Comparison of ENCODE assay signal across 8 cellular contexts in genomic region chr3:46923559-46924350, GRCh38. TPM values are rescaled to one million over a fixed set of nuclear protein-coding genes. Genes with fewer than 3 reads are reported as not detected.
DNase-seq lines count a peak whose midpoint lies in the region; ATAC-seq and TF ChIP-seq lines count a peak whose summit lies in the region.

No MANE protein-coding gene starts in this region.

- peaks cover 3% of the 10 kb centered on the region for H3K4me1 ChIP-seq in fibroblast of lung (ENCODE audit: control insufficient read depth, extremely low read depth, insufficient read depth, low read length)

- CTCF ChIA-PET in BJ (lab: Yijun Ruan, JAX), result interaction anchor here (0.5 to 7.0 kb wide), 23 partner anchors 10 to 475 kb away, joined by 3 to 47 read pairs (median 4); partner anchors contain the start of gene CCDC12
- CTCF ChIA-PET in activated CD8-positive, alpha-beta T cell treated with anti-CD3 and anti-CD28 coated beads, Interleukin-2, amount 10 ng/mL, durations not matched to agents 7 days and 5 days (lab: Charles Lee), result interaction anchor here (1.0 to 2.7 kb wide), 14 partner anchors 9 to 133 kb away, joined by 3 to 15 read pairs (median 4); partner anchors contain the start of genes CCDC12 and NBEAL2

- ATAC-seq in activated CD8-positive, alpha-beta T cell treated with anti-CD3 and anti-CD28 coated beads, Interleukin-2, amount 10 ng/mL, durations not matched to agents 7 days and 5 days, result peak; percentile 41
- ATAC-seq in GM21825 (IDR thresholded peaks at IDR 0.05; ENCODE audit: unreplicated experiment), result no peak

- POLR2A ChIA-PET in BJ (lab: Charles Lee), result no interaction called here
- POLR2A ChIA-PET in activated CD8-positive, alpha-beta T cell treated with anti-CD3 and anti-CD28 coated beads, Interleukin-2, amount 10 ng/mL, durations not matched to agents 7 days and 5 days (lab: Charles Lee), result interaction anchor here (1.3 kb wide), 1 partner anchor 70 kb away, joined by 3 read pairs; no protein-coding TSS in a partner anchor

- H3K36me3 Mint-ChIP-seq in activated CD8-positive, alpha-beta T cell treated with anti-CD3 and anti-CD28 coated beads, Interleukin-2, amount 10 ng/mL, durations not matched to agents 7 days and 5 days (ENCODE audit: low read depth), result peaks cover 68% of the 10 kb centered on the region
- peaks cover 18% of the 10 kb centered on the region for H3K36me3 Mint-ChIP-seq in neural crest cell (ENCODE audit: low read depth)

- H3K9me3 Mint-ChIP-seq in activated CD8-positive, alpha-beta T cell treated with anti-CD3 and anti-CD28 coated beads, Interleukin-2, amount 10 ng/mL, durations not matched to agents 7 days and 5 days (ENCODE audit: insufficient read depth), result peaks cover 6% of the 10 kb centered on the region
- H3K9me3 Mint-ChIP-seq in neural crest cell, result no peaks in the 10 kb centered on the region

- H3K4me3 ChIP-seq in BJ (ENCODE audit: low read depth, low read length), result no peak overlapping the region
- no peak overlapping the region for H3K4me3 ChIP-seq in HL-60 (replicated peaks; ENCODE audit: insufficient read depth, low read length)
- H3K4me3 ChIP-seq in fibroblast of lung (replicated peaks in 1 of 4; ENCODE audit: control extremely low read depth in 1 of 4, insufficient read depth in 1 of 4, low read depth in 3 of 4, low read length in 4 of 4), result no peak overlapping the region

- no peak overlapping the region for H2AFZ ChIP-seq in fibroblast of lung (ENCODE audit: low read length)

- peak; percentile 70 for TF ChIP-seq CTCF in BJ (IDR thresholded peaks at IDR 0.05; ENCODE audit: insufficient read depth, low read depth, low read length)
- TF ChIP-seq CTCF in HL-60 (IDR thresholded peaks at IDR 0.05; ENCODE audit: insufficient read depth, low read length), result peak; percentile 31
- peak; percentile 59 to 67 for TF ChIP-seq CTCF in fibroblast of lung (conservative IDR thresholded peaks at IDR 0.05 in 1 of 2, IDR thresholded peaks at IDR 0.05 in 1 of 2; ENCODE audit: low read depth in 1 of 2, low read length in 2 of 2)
- TF ChIP-seq CTCF in neural crest cell (conservative IDR thresholded peaks at IDR 0.05), result peak; percentile 82

- no peaks in the 10 kb centered on the region for H3K27me3 ChIP-seq in BJ (ENCODE audit: control insufficient read depth, insufficient read depth, low read length)
- H3K27me3 ChIP-seq in HL-60 (ENCODE audit: insufficient read depth, poor library complexity, severe bottlenecking), result no peaks in the 10 kb centered on the region
- no peaks in the 10 kb centered on the region for H3K27me3 ChIP-seq in fibroblast of lung (ENCODE audit: control insufficient read depth, insufficient read depth, low read length)

- H3K9ac ChIP-seq in fibroblast of lung (ENCODE audit: insufficient read depth, low read length), result no peak overlapping the region

- peaks cover 44% of the 10 kb centered on the region for H3K36me3 ChIP-seq in BJ (ENCODE audit: control insufficient read depth, insufficient read depth, low read length)
- peaks cover 31% of the 10 kb centered on the region for H3K36me3 ChIP-seq in fibroblast of lung (ENCODE audit: control insufficient read depth, insufficient read depth, low read length)

- DNase-seq in BJ (ENCODE audit: low read depth) (no peak), HL-60 (ENCODE audit: low read depth in 1 of 2, low spot score in 1 of 2) (peak in 1 of 2 experiments; percentile 37), fibroblast of lung (ENCODE audit: low read depth in 2 of 2) (peak in 1 of 2 donors; percentile 38), neural crest cell (ENCODE audit: low read depth, low spot score) (peak; percentile 34), occipital lobe (lab: John Stamatoyannopoulos, UW) (no peak), epidermal melanocyte (ENCODE audit: insufficient read length, low spot score) (no peak)
- peak; percentile 61 for DNase-seq in activated CD8-positive, alpha-beta T cell treated with anti-CD3 and anti-CD28 coated beads, Interleukin-2, amount 10 ng/mL, durations not matched to agents 7 days and 5 days

- H3K4me3 Mint-ChIP-seq in activated CD8-positive, alpha-beta T cell treated with anti-CD3 and anti-CD28 coated beads, Interleukin-2, amount 10 ng/mL, durations not matched to agents 7 days and 5 days, result no peak overlapping the region
- H3K4me3 Mint-ChIP-seq in neural crest cell, result no peak overlapping the region

- H3K27ac ChIP-seq in HL-60 (replicated peaks) (no peak overlapping the region), fibroblast of lung (ENCODE audit: insufficient read depth, low read length) (no peak overlapping the region)

- peak overlapping the region; percentile 52 for H3K27ac Mint-ChIP-seq in activated CD8-positive, alpha-beta T cell treated with anti-CD3 and anti-CD28 coated beads, Interleukin-2, amount 10 ng/mL, durations not matched to agents 7 days and 5 days
- H3K27ac Mint-ChIP-seq in neural crest cell (ENCODE audit: unreplicated experiment), result no peak overlapping the region

- H3K4me2 ChIP-seq in fibroblast of lung (ENCODE audit: extremely low read depth, insufficient read depth, low read length), result no peak overlapping the region

- peaks cover 8% of the 10 kb centered on the region for H3K79me2 ChIP-seq in fibroblast of lung (ENCODE audit: control insufficient read depth, insufficient read depth, low read length)

- H3K4me1 Mint-ChIP-seq in activated CD8-positive, alpha-beta T cell treated with anti-CD3 and anti-CD28 coated beads, Interleukin-2, amount 10 ng/mL, durations not matched to agents 7 days and 5 days (ENCODE audit: low read depth), result peaks cover 52% of the 10 kb centered on the region
- no peaks in the 10 kb centered on the region for H3K4me1 Mint-ChIP-seq in neural crest cell

- no peaks in the 10 kb centered on the region for H4K20me1 ChIP-seq in fibroblast of lung (ENCODE audit: control insufficient read depth, extremely low read depth, insufficient read depth, low read length)

- H3K9me3 ChIP-seq in fibroblast of lung (ENCODE audit: control insufficient read depth, insufficient read depth, low read depth, low read length), result no peaks in the 10 kb centered on the region

- H3K27me3 Mint-ChIP-seq in activated CD8-positive, alpha-beta T cell treated with anti-CD3 and anti-CD28 coated beads, Interleukin-2, amount 10 ng/mL, durations not matched to agents 7 days and 5 days (ENCODE audit: low read depth), result no peaks in the 10 kb centered on the region
- no peaks in the 10 kb centered on the region for H3K27me3 Mint-ChIP-seq in neural crest cell (ENCODE audit: low read depth)

RNA-seq across cellular contexts. Expression of gene PTH1R, which starts 46.2 kb away (rescaled TPM):
- 1.3 and 2.1 TPM in 2 replicates for polyA plus RNA-seq in BJ (2011; rRNA removed)
- polyA minus RNA-seq in BJ (2011; rRNA and poly(A)+ RNA removed), result 1.6 and 1.8 TPM in 2 replicates
- total RNA-seq in activated CD8-positive, alpha-beta T cell treated with anti-CD3 and anti-CD28 coated beads, Interleukin-2, amount 10 ng/mL, durations not matched to agents 7 days and 5 days, result not detected
- 3.3 and 4.3 TPM in 2 replicates for total RNA-seq in fibroblast of lung
- 0.06 and 0.67 TPM in 2 replicates for polyA plus RNA-seq in fibroblast of lung
- polyA plus RNA-seq in fibroblast of lung (2012), result 1.2 TPM in 1 of 2 replicates, not detected in the other
- 0.98 TPM in 1 of 2 replicates, not detected in the other for polyA minus RNA-seq in fibroblast of lung (ENCODE audit: low replicate concordance)
- 0.14 and 0.34 TPM in 2 replicates for total RNA-seq in neural crest cell
- total RNA-seq in occipital lobe, result 2.3 TPM

RNA-seq across cellular contexts. Expression of gene CCDC12, which starts 52.8 kb away (rescaled TPM):
- polyA plus RNA-seq in BJ (2011; rRNA removed) (17.4 and 20.8 TPM in 2 replicates), fibroblast of lung (28.0 and 28.4 TPM in 2 replicates)
- polyA minus RNA-seq in BJ (2011; rRNA and poly(A)+ RNA removed), result 20.4 and 22.8 TPM in 2 replicates
- total RNA-seq in activated CD8-positive, alpha-beta T cell treated with anti-CD3 and anti-CD28 coated beads, Interleukin-2, amount 10 ng/mL, durations not matched to agents 7 days and 5 days, result 10 to 100 TPM; 59.4 to 62.2 TPM
- total RNA-seq in fibroblast of lung (25.9 and 29.2 TPM in 2 replicates), neural crest cell (53.2 and 54.3 TPM in 2 replicates), occipital lobe (17.5 TPM)
- polyA plus RNA-seq in fibroblast of lung (2012), result 31.7 and 39.5 TPM in 2 replicates
- polyA minus RNA-seq in fibroblast of lung (ENCODE audit: low replicate concordance), result 22.0 and 34.3 TPM in 2 replicates

RNA-seq across cellular contexts. Expression of gene NBEAL2, which starts 55.7 kb away (rescaled TPM):
- polyA plus RNA-seq in BJ (2011; rRNA removed), result 2.4 and 5.1 TPM in 2 replicates
- 2.7 and 5.3 TPM in 2 replicates for polyA minus RNA-seq in BJ (2011; rRNA and poly(A)+ RNA removed)
- 100 to 1,000 TPM; 206 to 212 TPM for total RNA-seq in activated CD8-positive, alpha-beta T cell treated with anti-CD3 and anti-CD28 coated beads, Interleukin-2, amount 10 ng/mL, durations not matched to agents 7 days and 5 days
- 2.1 and 4.5 TPM in 2 replicates for total RNA-seq in fibroblast of lung
- 1.5 and 2.5 TPM in 2 replicates for polyA plus RNA-seq in fibroblast of lung
- 2.1 and 3.3 TPM in 2 replicates for polyA plus RNA-seq in fibroblast of lung (2012)
- 23.4 and 24.0 TPM in 2 replicates for polyA minus RNA-seq in fibroblast of lung (ENCODE audit: low replicate concordance)
- 24.6 and 25.2 TPM in 2 replicates for total RNA-seq in neural crest cell
- 3.3 TPM for total RNA-seq in occipital lobe

Comparison
In these comparisons a context has a peak if more than half of its experiments do, and no peak if none do; other contexts are left out.
1. DNase-seq: peak in activated CD8-positive, alpha-beta T cell treated with anti-CD3 and anti-CD28 coated beads, Interleukin-2, amount 10 ng/mL, durations not matched to agents 7 days and 5 days (single experiment) and neural crest cell (single experiment); none in BJ (single experiment), occipital lobe (single experiment) and epidermal melanocyte (single experiment).
2. CTCF ChIP-seq: peak in every context shown above with its lines; median percentile 82 in neural crest cell; 70 in BJ; 63 in fibroblast of lung; 31 in HL-60.